ENCODE assay signal across 1 cellular context in the genomic region with DNA sequence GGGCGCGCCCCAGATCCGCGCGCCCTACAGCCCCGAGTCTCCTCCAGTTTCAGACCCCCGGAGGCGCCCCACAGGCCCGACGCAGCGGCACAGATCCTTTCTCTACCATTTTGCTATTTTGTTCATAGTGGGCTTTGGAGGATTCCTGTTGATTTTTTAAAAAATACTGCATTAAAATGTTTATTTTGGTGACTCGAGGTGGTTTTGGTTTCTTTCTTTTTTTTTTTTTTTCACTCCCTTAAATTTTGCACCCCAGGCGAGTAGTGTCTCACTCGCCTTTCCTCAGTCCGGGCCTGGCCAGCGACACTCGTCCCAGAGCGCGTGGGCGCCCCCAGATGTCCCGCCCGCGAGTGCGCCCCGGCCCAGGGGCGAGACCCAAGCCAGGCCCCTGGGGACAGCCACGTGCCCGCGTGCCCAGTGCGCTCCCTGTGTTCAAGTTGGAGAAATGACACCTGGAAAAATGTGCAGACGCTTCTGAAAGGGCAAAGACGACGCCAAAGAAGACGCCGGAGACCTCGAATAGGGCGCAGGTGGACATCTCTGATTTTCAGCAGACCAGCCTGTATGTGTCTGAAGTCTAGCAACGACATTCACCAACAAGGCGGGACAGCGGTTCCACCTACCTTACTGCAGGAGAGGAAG.
TF ChIP-seq lines count a peak whose summit lies in the region.

No MANE protein-coding gene starts in this region.

TF ChIP-seq in GM12878, 131 proteins besides CTCF, POLR2A, EP300 and RAD21 (continued from another document and continues in another):
- TF ChIP-seq, protein P1, sequence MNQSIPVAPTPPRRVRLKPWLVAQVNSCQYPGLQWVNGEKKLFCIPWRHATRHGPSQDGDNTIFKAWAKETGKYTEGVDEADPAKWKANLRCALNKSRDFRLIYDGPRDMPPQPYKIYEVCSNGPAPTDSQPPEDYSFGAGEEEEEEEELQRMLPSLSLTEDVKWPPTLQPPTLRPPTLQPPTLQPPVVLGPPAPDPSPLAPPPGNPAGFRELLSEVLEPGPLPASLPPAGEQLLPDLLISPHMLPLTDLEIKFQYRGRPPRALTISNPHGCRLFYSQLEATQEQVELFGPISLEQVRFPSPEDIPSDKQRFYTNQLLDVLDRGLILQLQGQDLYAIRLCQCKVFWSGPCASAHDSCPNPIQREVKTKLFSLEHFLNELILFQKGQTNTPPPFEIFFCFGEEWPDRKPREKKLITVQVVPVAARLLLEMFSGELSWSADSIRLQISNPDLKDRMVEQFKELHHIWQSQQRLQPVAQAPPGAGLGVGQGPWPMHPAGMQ (IDR thresholded peaks at IDR 0.05; ENCODE audit: borderline replicate concordance): no peak
- TF ChIP-seq ZZZ3 (IDR thresholded peaks at IDR 0.05; ENCODE audit: control insufficient read depth, insufficient read length, low read depth) (no peak), IKZF1 (conservative IDR thresholded peaks at IDR 0.05) (peak; percentile 70), RUNX3 (IDR thresholded peaks at IDR 0.05; ENCODE audit: low read length) (no peak; the same call in 1 of the 2 replicates), LARP7 (IDR thresholded peaks at IDR 0.05) (0 out of 2 replicates have a peak, but pooled peaks have one; percentile 35), HDAC2 (IDR thresholded peaks at IDR 0.05) (no peak), BMI1 (IDR thresholded peaks at IDR 0.05; ENCODE audit: borderline replicate concordance) (no peak), BCL11A (IDR thresholded peaks at IDR 0.05; ENCODE audit: low read depth, low read length) (no peak), ASH2L (IDR thresholded peaks at IDR 0.05; ENCODE audit: borderline replicate concordance, low read depth) (no peak), TCF12 (IDR thresholded peaks at IDR 0.05; ENCODE audit: low read depth, low read length) (no peak), ATF7 (IDR thresholded peaks at IDR 0.05; ENCODE audit: low read depth) (peak; percentile 29; the same call in 1 of the 2 replicates), ZNF207 (IDR thresholded peaks at IDR 0.05; ENCODE audit: borderline replicate concordance) (peak; percentile 76; the same call in 1 of the 2 replicates), MEF2B (IDR thresholded peaks at IDR 0.05; ENCODE audit: partially characterized antibody, poor library complexity, severe bottlenecking) (peak; percentile 94), NRF1 (conservative IDR thresholded peaks at IDR 0.05; ENCODE audit: low read depth, low read length) (no peak), ZNF384 (IDR thresholded peaks at IDR 0.05; ENCODE audit: borderline replicate concordance, low read depth, low read length) (peak; percentile 49), NFIC (IDR thresholded peaks at IDR 0.05; ENCODE audit: low read depth, low read length) (0 out of 2 replicates have a peak, but pooled peaks have one; percentile 12), EGR1 (IDR thresholded peaks at IDR 0.05; ENCODE audit: borderline replicate concordance in 1 of 2, low read depth in 2 of 2, low read length in 2 of 2) (peak in 1 of 2 experiments; percentile 83; a peak in 2 of 3 replicates), SRF (IDR thresholded peaks at IDR 0.05; ENCODE audit: low read depth in 2 of 2, low read length in 2 of 2) (no peak), NR2C1 (IDR thresholded peaks at IDR 0.05) (no peak), RFX5 (IDR thresholded peaks at IDR 0.05; ENCODE audit: low read depth, low read length) (no peak), TCF3 (IDR thresholded peaks at IDR 0.05; ENCODE audit: borderline replicate concordance, insufficient read depth, low read depth, low read length) (peak; percentile 4; the same call in 1 of the 2 replicates), BACH1 (IDR thresholded peaks at IDR 0.05; ENCODE audit: borderline replicate concordance) (no peak), SMAD1 (IDR thresholded peaks at IDR 0.05; ENCODE audit: low read depth, partially characterized antibody) (no peak), BRCA1 (IDR thresholded peaks at IDR 0.05; ENCODE audit: low read depth, low read length) (no peak), TCF7 (IDR thresholded peaks at IDR 0.05; ENCODE audit: borderline replicate concordance) (no peak), FOS (IDR thresholded peaks at IDR 0.05; ENCODE audit: borderline replicate concordance, extremely low read depth, insufficient read length) (no peak), SMAD5 (IDR thresholded peaks at IDR 0.05; ENCODE audit: low read depth) (no peak), ESRRA (IDR thresholded peaks at IDR 0.05; ENCODE audit: low read length) (no peak), CEBPB (IDR thresholded peaks at IDR 0.05; ENCODE audit: borderline replicate concordance in 1 of 2, low read depth in 2 of 2, low read length in 2 of 2) (no peak)
- TF ChIP-seq, protein P2, sequence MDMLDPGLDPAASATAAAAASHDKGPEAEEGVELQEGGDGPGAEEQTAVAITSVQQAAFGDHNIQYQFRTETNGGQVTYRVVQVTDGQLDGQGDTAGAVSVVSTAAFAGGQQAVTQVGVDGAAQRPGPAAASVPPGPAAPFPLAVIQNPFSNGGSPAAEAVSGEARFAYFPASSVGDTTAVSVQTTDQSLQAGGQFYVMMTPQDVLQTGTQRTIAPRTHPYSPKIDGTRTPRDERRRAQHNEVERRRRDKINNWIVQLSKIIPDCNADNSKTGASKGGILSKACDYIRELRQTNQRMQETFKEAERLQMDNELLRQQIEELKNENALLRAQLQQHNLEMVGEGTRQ (IDR thresholded peaks at IDR 0.05; ENCODE audit: borderline replicate concordance, low read depth, low read length): no peak
- TF ChIP-seq, protein P3, sequence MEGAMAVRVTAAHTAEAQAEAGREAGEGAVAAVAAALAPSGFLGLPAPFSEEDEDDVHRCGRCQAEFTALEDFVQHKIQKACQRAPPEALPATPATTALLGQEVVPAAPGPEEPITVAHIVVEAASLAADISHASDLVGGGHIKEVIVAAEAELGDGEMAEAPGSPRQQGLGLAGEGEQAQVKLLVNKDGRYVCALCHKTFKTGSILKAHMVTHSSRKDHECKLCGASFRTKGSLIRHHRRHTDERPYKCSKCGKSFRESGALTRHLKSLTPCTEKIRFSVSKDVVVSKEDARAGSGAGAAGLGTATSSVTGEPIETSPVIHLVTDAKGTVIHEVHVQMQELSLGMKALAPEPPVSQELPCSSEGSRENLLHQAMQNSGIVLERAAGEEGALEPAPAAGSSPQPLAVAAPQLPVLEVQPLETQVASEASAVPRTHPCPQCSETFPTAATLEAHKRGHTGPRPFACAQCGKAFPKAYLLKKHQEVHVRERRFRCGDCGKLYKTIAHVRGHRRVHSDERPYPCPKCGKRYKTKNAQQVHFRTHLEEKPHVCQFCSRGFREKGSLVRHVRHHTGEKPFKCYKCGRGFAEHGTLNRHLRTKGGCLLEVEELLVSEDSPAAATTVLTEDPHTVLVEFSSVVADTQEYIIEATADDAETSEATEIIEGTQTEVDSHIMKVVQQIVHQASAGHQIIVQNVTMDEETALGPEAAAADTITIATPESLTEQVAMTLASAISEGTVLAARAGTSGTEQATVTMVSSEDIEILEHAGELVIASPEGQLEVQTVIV (IDR thresholded peaks at IDR 0.05; ENCODE audit: borderline replicate concordance, partially characterized antibody): no peak
- TF ChIP-seq, protein P4, sequence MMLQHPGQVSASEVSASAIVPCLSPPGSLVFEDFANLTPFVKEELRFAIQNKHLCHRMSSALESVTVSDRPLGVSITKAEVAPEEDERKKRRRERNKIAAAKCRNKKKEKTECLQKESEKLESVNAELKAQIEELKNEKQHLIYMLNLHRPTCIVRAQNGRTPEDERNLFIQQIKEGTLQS (IDR thresholded peaks at IDR 0.05; ENCODE audit: borderline replicate concordance, extremely low read depth, low read depth, low read length): no peak
- TF ChIP-seq, protein P5, sequence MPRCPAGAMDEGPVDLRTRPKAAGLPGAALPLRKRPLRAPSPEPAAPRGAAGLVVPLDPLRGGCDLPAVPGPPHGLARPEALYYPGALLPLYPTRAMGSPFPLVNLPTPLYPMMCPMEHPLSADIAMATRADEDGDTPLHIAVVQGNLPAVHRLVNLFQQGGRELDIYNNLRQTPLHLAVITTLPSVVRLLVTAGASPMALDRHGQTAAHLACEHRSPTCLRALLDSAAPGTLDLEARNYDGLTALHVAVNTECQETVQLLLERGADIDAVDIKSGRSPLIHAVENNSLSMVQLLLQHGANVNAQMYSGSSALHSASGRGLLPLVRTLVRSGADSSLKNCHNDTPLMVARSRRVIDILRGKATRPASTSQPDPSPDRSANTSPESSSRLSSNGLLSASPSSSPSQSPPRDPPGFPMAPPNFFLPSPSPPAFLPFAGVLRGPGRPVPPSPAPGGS (IDR thresholded peaks at IDR 0.05; ENCODE audit: borderline replicate concordance, insufficient read depth, low read depth, low read length, poor library complexity, severe bottlenecking): no peak
- TF ChIP-seq, protein P6, sequence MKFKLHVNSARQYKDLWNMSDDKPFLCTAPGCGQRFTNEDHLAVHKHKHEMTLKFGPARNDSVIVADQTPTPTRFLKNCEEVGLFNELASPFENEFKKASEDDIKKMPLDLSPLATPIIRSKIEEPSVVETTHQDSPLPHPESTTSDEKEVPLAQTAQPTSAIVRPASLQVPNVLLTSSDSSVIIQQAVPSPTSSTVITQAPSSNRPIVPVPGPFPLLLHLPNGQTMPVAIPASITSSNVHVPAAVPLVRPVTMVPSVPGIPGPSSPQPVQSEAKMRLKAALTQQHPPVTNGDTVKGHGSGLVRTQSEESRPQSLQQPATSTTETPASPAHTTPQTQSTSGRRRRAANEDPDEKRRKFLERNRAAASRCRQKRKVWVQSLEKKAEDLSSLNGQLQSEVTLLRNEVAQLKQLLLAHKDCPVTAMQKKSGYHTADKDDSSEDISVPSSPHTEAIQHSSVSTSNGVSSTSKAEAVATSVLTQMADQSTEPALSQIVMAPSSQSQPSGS (IDR thresholded peaks at IDR 0.05; ENCODE audit: low read length): no peak
- TF ChIP-seq, protein P7, sequence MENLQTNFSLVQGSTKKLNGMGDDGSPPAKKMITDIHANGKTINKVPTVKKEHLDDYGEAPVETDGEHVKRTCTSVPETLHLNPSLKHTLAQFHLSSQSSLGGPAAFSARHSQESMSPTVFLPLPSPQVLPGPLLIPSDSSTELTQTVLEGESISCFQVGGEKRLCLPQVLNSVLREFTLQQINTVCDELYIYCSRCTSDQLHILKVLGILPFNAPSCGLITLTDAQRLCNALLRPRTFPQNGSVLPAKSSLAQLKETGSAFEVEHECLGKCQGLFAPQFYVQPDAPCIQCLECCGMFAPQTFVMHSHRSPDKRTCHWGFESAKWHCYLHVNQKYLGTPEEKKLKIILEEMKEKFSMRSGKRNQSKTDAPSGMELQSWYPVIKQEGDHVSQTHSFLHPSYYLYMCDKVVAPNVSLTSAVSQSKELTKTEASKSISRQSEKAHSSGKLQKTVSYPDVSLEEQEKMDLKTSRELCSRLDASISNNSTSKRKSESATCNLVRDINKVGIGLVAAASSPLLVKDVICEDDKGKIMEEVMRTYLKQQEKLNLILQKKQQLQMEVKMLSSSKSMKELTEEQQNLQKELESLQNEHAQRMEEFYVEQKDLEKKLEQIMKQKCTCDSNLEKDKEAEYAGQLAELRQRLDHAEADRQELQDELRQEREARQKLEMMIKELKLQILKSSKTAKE (IDR thresholded peaks at IDR 0.05; ENCODE audit: low read depth, poor library complexity, severe bottlenecking): no peak
- TF ChIP-seq, protein P8, sequence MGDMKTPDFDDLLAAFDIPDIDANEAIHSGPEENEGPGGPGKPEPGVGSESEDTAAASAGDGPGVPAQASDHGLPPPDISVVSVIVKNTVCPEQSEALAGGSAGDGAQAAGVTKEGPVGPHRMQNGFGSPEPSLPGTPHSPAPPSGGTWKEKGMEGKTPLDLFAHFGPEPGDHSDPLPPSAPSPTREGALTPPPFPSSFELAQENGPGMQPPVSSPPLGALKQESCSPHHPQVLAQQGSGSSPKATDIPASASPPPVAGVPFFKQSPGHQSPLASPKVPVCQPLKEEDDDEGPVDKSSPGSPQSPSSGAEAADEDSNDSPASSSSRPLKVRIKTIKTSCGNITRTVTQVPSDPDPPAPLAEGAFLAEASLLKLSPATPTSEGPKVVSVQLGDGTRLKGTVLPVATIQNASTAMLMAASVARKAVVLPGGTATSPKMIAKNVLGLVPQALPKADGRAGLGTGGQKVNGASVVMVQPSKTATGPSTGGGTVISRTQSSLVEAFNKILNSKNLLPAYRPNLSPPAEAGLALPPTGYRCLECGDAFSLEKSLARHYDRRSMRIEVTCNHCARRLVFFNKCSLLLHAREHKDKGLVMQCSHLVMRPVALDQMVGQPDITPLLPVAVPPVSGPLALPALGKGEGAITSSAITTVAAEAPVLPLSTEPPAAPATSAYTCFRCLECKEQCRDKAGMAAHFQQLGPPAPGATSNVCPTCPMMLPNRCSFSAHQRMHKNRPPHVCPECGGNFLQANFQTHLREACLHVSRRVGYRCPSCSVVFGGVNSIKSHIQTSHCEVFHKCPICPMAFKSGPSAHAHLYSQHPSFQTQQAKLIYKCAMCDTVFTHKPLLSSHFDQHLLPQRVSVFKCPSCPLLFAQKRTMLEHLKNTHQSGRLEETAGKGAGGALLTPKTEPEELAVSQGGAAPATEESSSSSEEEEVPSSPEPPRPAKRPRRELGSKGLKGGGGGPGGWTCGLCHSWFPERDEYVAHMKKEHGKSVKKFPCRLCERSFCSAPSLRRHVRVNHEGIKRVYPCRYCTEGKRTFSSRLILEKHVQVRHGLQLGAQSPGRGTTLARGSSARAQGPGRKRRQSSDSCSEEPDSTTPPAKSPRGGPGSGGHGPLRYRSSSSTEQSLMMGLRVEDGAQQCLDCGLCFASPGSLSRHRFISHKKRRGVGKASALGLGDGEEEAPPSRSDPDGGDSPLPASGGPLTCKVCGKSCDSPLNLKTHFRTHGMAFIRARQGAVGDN (IDR thresholded peaks at IDR 0.05): peak; percentile 89
- TF ChIP-seq, protein P9, sequence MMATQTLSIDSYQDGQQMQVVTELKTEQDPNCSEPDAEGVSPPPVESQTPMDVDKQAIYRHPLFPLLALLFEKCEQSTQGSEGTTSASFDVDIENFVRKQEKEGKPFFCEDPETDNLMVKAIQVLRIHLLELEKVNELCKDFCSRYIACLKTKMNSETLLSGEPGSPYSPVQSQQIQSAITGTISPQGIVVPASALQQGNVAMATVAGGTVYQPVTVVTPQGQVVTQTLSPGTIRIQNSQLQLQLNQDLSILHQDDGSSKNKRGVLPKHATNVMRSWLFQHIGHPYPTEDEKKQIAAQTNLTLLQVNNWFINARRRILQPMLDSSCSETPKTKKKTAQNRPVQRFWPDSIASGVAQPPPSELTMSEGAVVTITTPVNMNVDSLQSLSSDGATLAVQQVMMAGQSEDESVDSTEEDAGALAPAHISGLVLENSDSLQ (IDR thresholded peaks at IDR 0.05): 0 out of 2 replicates have a peak, but pooled peaks have one; percentile 15
